In the genomic region with DNA sequence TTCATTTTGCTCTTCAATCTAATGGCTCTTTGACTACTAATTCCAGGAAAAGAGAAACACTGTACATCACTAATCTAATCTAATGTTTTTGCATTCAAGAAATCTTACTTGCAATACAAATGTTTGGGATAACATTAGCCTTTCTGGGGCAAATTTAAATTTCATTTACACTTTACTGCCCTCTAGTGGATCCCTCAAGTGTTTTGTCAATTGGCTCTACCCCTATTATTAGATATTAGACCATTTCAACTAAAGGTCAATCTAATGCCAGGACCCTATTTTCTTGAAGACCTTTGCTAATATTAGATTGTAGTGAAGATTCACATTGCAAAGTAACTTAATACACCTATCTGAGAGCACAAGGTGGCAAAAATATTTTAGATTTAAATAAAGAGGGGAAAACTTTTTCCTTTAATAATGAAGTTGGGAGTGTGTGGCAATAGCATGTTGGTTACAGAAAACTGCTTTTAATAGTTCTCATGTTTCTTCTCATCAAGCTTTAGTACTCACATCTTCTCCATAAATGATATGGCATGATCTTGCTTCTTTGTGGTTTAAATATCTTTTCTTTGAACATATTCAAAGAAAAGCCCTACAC, we compare ENCODE assay signal across 9 cellular contexts. TPM values are rescaled to one million over a fixed set of nuclear protein-coding genes. Genes with fewer than 3 reads are reported as not detected.
DNase-seq lines count a peak whose midpoint lies in the region; ATAC-seq and TF ChIP-seq lines count a peak whose summit lies in the region.
"Had no signal": no experiment of that assay in that cellular context is flagged by ENCODE, and none has a peak within 500 bp of the region (broad histone marks: within the 10 kb centered on the region; RNA-seq: fewer than 3 reads in every experiment).

No MANE protein-coding gene starts in this region.

- no peak overlapping the region for H3K4me3 Mint-ChIP-seq in neural crest cell
- H3K4me3 Mint-ChIP-seq: activated naive CD8-positive, alpha-beta T cell treated with anti-CD3 and anti-CD28 coated beads, Interleukin-2, amount 10 ng/mL, durations not matched to agents 7 days and 5 days had no signal

- H3K27ac ChIP-seq in left ventricle myocardium inferior (replicated peaks): no peak overlapping the region
- H3K27ac ChIP-seq in colonic mucosa: no peak overlapping the region

- no peak overlapping the region for H3K27ac Mint-ChIP-seq in neural crest cell (ENCODE audit: unreplicated experiment)
- H3K27ac Mint-ChIP-seq: activated naive CD8-positive, alpha-beta T cell treated with anti-CD3 and anti-CD28 coated beads, Interleukin-2, amount 10 ng/mL, durations not matched to agents 7 days and 5 days had no signal

- no peaks in the 10 kb centered on the region for H3K9me3 Mint-ChIP-seq in neural crest cell
- H3K9me3 Mint-ChIP-seq: activated naive CD8-positive, alpha-beta T cell treated with anti-CD3 and anti-CD28 coated beads, Interleukin-2, amount 10 ng/mL, durations not matched to agents 7 days and 5 days had no signal

- ATAC-seq in left ventricle myocardium superior: no peak

- TF ChIP-seq CTCF in left ventricle myocardium inferior (IDR thresholded peaks at IDR 0.05; ENCODE audit: borderline replicate concordance) (peak; percentile 77), colonic mucosa (IDR thresholded peaks at IDR 0.05) (peak; percentile 65), neural crest cell (conservative IDR thresholded peaks at IDR 0.05) (peak; percentile 82)

- no peaks in the 10 kb centered on the region for H3K36me3 ChIP-seq in left ventricle myocardium inferior
- H3K36me3 ChIP-seq in colonic mucosa: no peaks in the 10 kb centered on the region

- H3K27me3 Mint-ChIP-seq in neural crest cell (ENCODE audit: low read depth): peaks cover 44% of the 10 kb centered on the region

- H3K36me3 Mint-ChIP-seq in neural crest cell (ENCODE audit: low read depth): no peaks in the 10 kb centered on the region
- H3K36me3 Mint-ChIP-seq: activated naive CD8-positive, alpha-beta T cell treated with anti-CD3 and anti-CD28 coated beads, Interleukin-2, amount 10 ng/mL, durations not matched to agents 7 days and 5 days had no signal

- intact Hi-C loops in left ventricle myocardium inferior (cut with micrococcal nuclease): loop anchor here (10.0 kb wide), 1 partner anchor 183 kb away; no protein-coding TSS in a partner anchor
- intact Hi-C loops in left ventricle myocardium superior (cut with micrococcal nuclease): loop anchor here (10.0 kb wide), 1 partner anchor 197 kb away; no protein-coding TSS in a partner anchor
- intact Hi-C loops in colonic mucosa (cut with DNase I): loop anchor here (10.0 kb wide), 2 partner anchors 197 to 233 kb away; no protein-coding TSS in a partner anchor

- H3K9me3 ChIP-seq in left ventricle myocardium inferior (replicated peaks) (no peaks in the 10 kb centered on the region), colonic mucosa (no peaks in the 10 kb centered on the region)

- H3K9ac ChIP-seq in colonic mucosa (ENCODE audit: low read depth in 2 of 2, low read length in 2 of 2): no peak overlapping the region

- no peak overlapping the region for H3K4me3 ChIP-seq in left ventricle myocardium inferior
- no peak overlapping the region for H3K4me3 ChIP-seq in colonic mucosa

- H3K4me1 ChIP-seq in left ventricle myocardium inferior: peaks cover 24% of the 10 kb centered on the region
- H3K4me1 ChIP-seq in colonic mucosa: peaks cover 7% of the 10 kb centered on the region

- no peak for DNase-seq in left ventricle myocardium inferior
- no peak for DNase-seq in left ventricle myocardium superior
- DNase-seq in NCI-H748 treated with DMSO at 0.1 percent for 48 hours (lab: John Stamatoyannopoulos, UW): peak; percentile 44
- no peak for DNase-seq in colonic mucosa
- DNase-seq in neural crest cell (ENCODE audit: low read depth, low spot score): no peak
- no peak for DNase-seq in effector CD8-positive, alpha-beta T cell (lab: John Stamatoyannopoulos, UW)
- DNase-seq in activated CD4-positive, alpha-beta T cell treated with anti-CD3 and anti-CD28 coated beads for 4 hours: no peak
- no peak for DNase-seq in KG1 (lab: John Stamatoyannopoulos, UW)
- DNase-seq: activated naive CD8-positive, alpha-beta T cell treated with anti-CD3 and anti-CD28 coated beads, Interleukin-2, amount 10 ng/mL, durations not matched to agents 7 days and 5 days had no signal

- no peaks in the 10 kb centered on the region for H3K27me3 ChIP-seq in left ventricle myocardium inferior (ENCODE audit: low read depth)
- no peaks in the 10 kb centered on the region for H3K27me3 ChIP-seq in colonic mucosa

- peaks cover 9% of the 10 kb centered on the region for H3K4me1 Mint-ChIP-seq in neural crest cell

RNA-seq across cellular contexts. Expression of gene C2CD4A, which starts 5.0 kb away (rescaled TPM):
- total RNA-seq in left ventricle myocardium inferior (not detected), left ventricle myocardium superior (not detected), colonic mucosa (1 to 10 TPM; 2.4 to 3.7 TPM), neural crest cell (not detected in 2 replicates)
- total RNA-seq: activated naive CD8-positive, alpha-beta T cell treated with anti-CD3 and anti-CD28 coated beads, Interleukin-2, amount 10 ng/mL, durations not matched to agents 7 days and 5 days had no signal

RNA-seq across cellular contexts. Expression of gene VPS13C, which starts 11.6 kb away (rescaled TPM):
- total RNA-seq in left ventricle myocardium inferior (32.9 TPM), left ventricle myocardium superior (38.6 TPM), colonic mucosa (10 to 100 TPM; 33.9 to 56.5 TPM), neural crest cell (31.5 and 33.1 TPM in 2 replicates)
